Comparison of ENCODE assay signal across 17 cellular contexts in genomic region chr16:74585846-74586392, GRCh38. TPM values are rescaled to one million over a fixed set of nuclear protein-coding genes. Genes with fewer than 3 reads are reported as not detected.
DNase-seq lines count a peak whose midpoint lies in the region; ATAC-seq lines count a peak whose summit lies in the region.
"Had no signal": no experiment of that assay in that cellular context is flagged by ENCODE, and none has a peak within 500 bp of the region (broad histone marks: within the 10 kb centered on the region; RNA-seq: fewer than 3 reads in every experiment).

No MANE protein-coding gene starts in this region.

- H3K4me3 ChIP-seq in naive thymus-derived CD4-positive, alpha-beta T cell (ENCODE audit: low read length) = no peak overlapping the region
- no peak overlapping the region for H3K4me3 ChIP-seq in right cardiac atrium (ENCODE audit: low read length)
- H3K4me3 ChIP-seq: GM23248 had no signal

- no peaks in the 10 kb centered on the region for H3K27me3 ChIP-seq in naive thymus-derived CD4-positive, alpha-beta T cell (ENCODE audit: control insufficient read depth in 2 of 2, insufficient read depth in 2 of 2, low read length in 2 of 2)
- H3K27me3 ChIP-seq in right cardiac atrium (ENCODE audit: control insufficient read depth, insufficient read depth) = no peaks in the 10 kb centered on the region

- peaks cover 0 to 10% (median 0%) of the 10 kb centered on the region in 3 experiments for H3K36me3 ChIP-seq in naive thymus-derived CD4-positive, alpha-beta T cell (ENCODE audit: control insufficient read depth in 2 of 3, insufficient read depth in 3 of 3, low read length in 3 of 3)

- H3K27ac Mint-ChIP-seq in activated naive CD8-positive, alpha-beta T cell = peak overlapping the region; percentile 50
- H3K27ac Mint-ChIP-seq in activated naive CD8-positive, alpha-beta T cell treated with anti-CD3 and anti-CD28 coated beads, Interleukin-2, amount 50 U/mL, for 24 hours = no peak overlapping the region
- peak overlapping the region; percentile 86 for H3K27ac Mint-ChIP-seq in T-helper 17 cell
- H3K27ac Mint-ChIP-seq in naive thymus-derived CD4-positive, alpha-beta T cell = peak overlapping the region in 6 of 9 donors; percentile 35 to 71 (median 64)

- POLR2A ChIA-PET in naive thymus-derived CD4-positive, alpha-beta T cell (lab: Charles Lee) = interaction anchor here (0.6 to 1.0 kb wide), 3 partner anchors 15 to 81 kb away, joined by 3 read pairs; partner anchors contain the start of genes GLG1 and RFWD3

- DNase-seq in activated naive CD8-positive, alpha-beta T cell treated with anti-CD3 and anti-CD28 coated beads, Interleukin-2, amount 50 U/mL, for 24 hours = no peak
- DNase-seq in CD1c-positive myeloid dendritic cell (ENCODE audit: extremely low spot score) (peak; percentile 51), T-helper 17 cell (no peak), NOMO-1 (lab: John Stamatoyannopoulos, UW; ENCODE audit: unreplicated experiment in 2 of 2) (no peak), right cardiac atrium (no peak), LoVo (ENCODE audit: low spot score) (no peak)
- DNase-seq in naive thymus-derived CD4-positive, alpha-beta T cell = no peak
- DNase-seq: DND-41, GM23248, HCEC 1CT, NCI-H1048, NCI-H1436 treated with DMSO at 0.1 percent for 48 hours, NCI-H2081, NCI-H82 had no signal

- peaks cover 71% of the 10 kb centered on the region for H3K4me1 Mint-ChIP-seq in activated naive CD8-positive, alpha-beta T cell (ENCODE audit: low read depth)
- H3K4me1 Mint-ChIP-seq in activated naive CD8-positive, alpha-beta T cell treated with anti-CD3 and anti-CD28 coated beads, Interleukin-2, amount 50 U/mL, for 24 hours = peaks cover 77% of the 10 kb centered on the region
- peaks cover 45% of the 10 kb centered on the region for H3K4me1 Mint-ChIP-seq in T-helper 17 cell
- peaks cover 37 to 92% (median 66%) of the 10 kb centered on the region in 7 donors for H3K4me1 Mint-ChIP-seq in naive thymus-derived CD4-positive, alpha-beta T cell

- peaks cover 14 to 23% of the 10 kb centered on the region in 2 donors for H3K4me1 ChIP-seq in naive thymus-derived CD4-positive, alpha-beta T cell (ENCODE audit: control insufficient read depth in 2 of 2, insufficient read depth in 2 of 2, low read length in 2 of 2)
- no peaks in the 10 kb centered on the region for H3K4me1 ChIP-seq in right cardiac atrium (ENCODE audit: control insufficient read depth, insufficient read depth, low read length)

- no peak overlapping the region for H3K4me3 Mint-ChIP-seq in activated naive CD8-positive, alpha-beta T cell
- H3K4me3 Mint-ChIP-seq in activated naive CD8-positive, alpha-beta T cell treated with anti-CD3 and anti-CD28 coated beads, Interleukin-2, amount 50 U/mL, for 24 hours = no peak overlapping the region
- H3K4me3 Mint-ChIP-seq in T-helper 17 cell = no peak overlapping the region
- peak overlapping the region in 5 of 10 donors; percentile 9 to 69 (median 32) for H3K4me3 Mint-ChIP-seq in naive thymus-derived CD4-positive, alpha-beta T cell

- intact Hi-C loops in naive thymus-derived CD4-positive, alpha-beta T cell (cut with micrococcal nuclease) = loop anchor here (1.0 to 2.0 kb wide), 2 partner anchors 15 kb away; no protein-coding TSS in a partner anchor
- intact Hi-C loops in right cardiac atrium (cut with DNase I) = no loop called here

- peaks cover 3% of the 10 kb centered on the region for H3K36me3 Mint-ChIP-seq in activated naive CD8-positive, alpha-beta T cell
- peaks cover 23% of the 10 kb centered on the region for H3K36me3 Mint-ChIP-seq in activated naive CD8-positive, alpha-beta T cell treated with anti-CD3 and anti-CD28 coated beads, Interleukin-2, amount 50 U/mL, for 24 hours (ENCODE audit: low read depth)
- H3K36me3 Mint-ChIP-seq in T-helper 17 cell (ENCODE audit: low read depth) = peaks cover 8% of the 10 kb centered on the region
- peaks cover 0 to 39% (median 15%) of the 10 kb centered on the region in 5 donors for H3K36me3 Mint-ChIP-seq in naive thymus-derived CD4-positive, alpha-beta T cell

- H3K9me3 ChIP-seq in T-helper 17 cell (ENCODE audit: control insufficient read depth, low read length, poor library complexity, severe bottlenecking) (no peaks in the 10 kb centered on the region), right cardiac atrium (ENCODE audit: control insufficient read depth, low read length) (no peaks in the 10 kb centered on the region)
- H3K9me3 ChIP-seq in naive thymus-derived CD4-positive, alpha-beta T cell (ENCODE audit: control insufficient read depth in 2 of 3, low read length in 3 of 3) = no peaks in the 10 kb centered on the region

- ATAC-seq in activated naive CD8-positive, alpha-beta T cell treated with anti-CD3 and anti-CD28 coated beads, Interleukin-2, amount 50 U/mL, for 24 hours = no peak
- ATAC-seq in T-helper 17 cell = peak; percentile 37
- no peak for ATAC-seq in naive thymus-derived CD4-positive, alpha-beta T cell
- no peak for ATAC-seq in right cardiac atrium
- ATAC-seq: Panc1 had no signal

- 95% methylated on average over 6 of the region's 6 CpGs for WGBS in right cardiac atrium

- H3K27me3 Mint-ChIP-seq in activated naive CD8-positive, alpha-beta T cell = no peaks in the 10 kb centered on the region
- no peaks in the 10 kb centered on the region for H3K27me3 Mint-ChIP-seq in activated naive CD8-positive, alpha-beta T cell treated with anti-CD3 and anti-CD28 coated beads, Interleukin-2, amount 50 U/mL, for 24 hours
- no peaks in the 10 kb centered on the region for H3K27me3 Mint-ChIP-seq in T-helper 17 cell
- H3K27me3 Mint-ChIP-seq in naive thymus-derived CD4-positive, alpha-beta T cell = no peaks in the 10 kb centered on the region

- no peaks in the 10 kb centered on the region for H3K9me3 Mint-ChIP-seq in activated naive CD8-positive, alpha-beta T cell (ENCODE audit: low read depth)
- no peaks in the 10 kb centered on the region for H3K9me3 Mint-ChIP-seq in activated naive CD8-positive, alpha-beta T cell treated with anti-CD3 and anti-CD28 coated beads, Interleukin-2, amount 50 U/mL, for 24 hours
- no peaks in the 10 kb centered on the region for H3K9me3 Mint-ChIP-seq in naive thymus-derived CD4-positive, alpha-beta T cell

- CTCF ChIA-PET in naive thymus-derived CD4-positive, alpha-beta T cell (lab: Charles Lee) = interaction anchor here (0.9 kb wide), 1 partner anchor 15 kb away, joined by 3 read pairs; no protein-coding TSS in a partner anchor

- no peak overlapping the region for H3K27ac ChIP-seq in naive thymus-derived CD4-positive, alpha-beta T cell (ENCODE audit: low read depth, low read length)
- H3K27ac ChIP-seq in right cardiac atrium (ENCODE audit: low read length) = no peak overlapping the region
- H3K27ac ChIP-seq: GM23248, HL-60 had no signal

RNA-seq across cellular contexts. Expression of gene GLG1, which starts 21.0 kb away (rescaled TPM):
- total RNA-seq in T-helper 17 cell (100 to 1,000 TPM; 166 to 180 TPM), right cardiac atrium (100 to 1,000 TPM in 1 of 4 donors, 10 to 100 TPM in 3; 91.6 to 109 (median 99.2) TPM)
- 100 to 1,000 TPM; 125 to 198 (median 188) TPM for total RNA-seq in naive thymus-derived CD4-positive, alpha-beta T cell
- polyA plus RNA-seq in naive thymus-derived CD4-positive, alpha-beta T cell = 100 to 1,000 TPM; 181 to 285 TPM
- 46.8 TPM for polyA plus RNA-seq in right cardiac atrium

Comparison
In these comparisons a context has a peak if more than half of its experiments do, and no peak if none do; other contexts are left out.
1. intact Hi-C loops: an anchor here in naive thymus-derived CD4-positive, alpha-beta T cell (1.0 to 2.0 kb wide); none called in right cardiac atrium.